In the genomic region with DNA sequence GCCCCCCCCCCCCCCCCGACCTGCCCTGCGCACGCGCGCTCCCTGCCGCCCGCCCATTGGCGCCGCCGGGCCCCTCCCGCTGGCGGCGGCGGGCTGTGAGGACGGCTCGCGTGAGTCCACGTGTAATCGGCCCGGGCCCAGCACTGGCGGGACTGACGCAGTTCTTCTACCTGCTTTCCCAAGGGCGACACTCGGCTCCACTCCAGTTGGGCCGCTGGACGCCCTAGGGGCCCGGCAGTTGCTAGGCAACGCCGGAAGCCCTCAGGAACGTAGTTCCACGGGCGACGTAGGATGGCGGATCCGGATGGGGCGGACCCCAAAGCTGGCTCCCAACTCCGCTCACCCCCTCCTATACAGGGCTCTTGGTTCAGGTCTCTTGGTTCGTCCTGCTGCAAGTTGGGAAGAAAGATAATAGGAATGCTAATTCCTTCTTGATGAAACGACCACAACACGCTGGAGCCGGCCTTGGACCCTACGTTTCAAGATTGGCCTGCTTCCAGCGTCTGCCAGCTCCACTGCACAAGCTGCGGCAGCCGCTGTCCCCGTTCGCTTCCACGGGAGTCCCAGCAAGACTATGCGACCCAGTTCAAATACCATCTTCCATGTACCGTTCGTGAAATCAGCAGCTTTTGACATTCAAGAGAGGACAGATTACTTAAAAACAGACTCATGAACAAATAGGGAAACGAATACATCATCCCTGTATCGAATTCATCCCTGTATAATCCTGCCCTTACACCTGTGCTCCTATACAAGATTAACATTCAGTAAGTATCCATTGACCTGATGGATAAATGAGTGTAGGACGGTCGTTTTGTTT, we compare ENCODE assay signal across 8 cellular contexts.
DNase-seq lines count a peak whose midpoint lies in the region; ATAC-seq lines count a peak whose summit lies in the region.

No MANE protein-coding gene starts in this region.

- peak overlapping the region; percentile 94 for H3K4me3 ChIP-seq in effector memory CD4-positive, alpha-beta T cell (ENCODE audit: insufficient read depth, low read depth, low read length, poor library complexity, severe bottlenecking)

- H3K27me3 ChIP-seq in effector memory CD4-positive, alpha-beta T cell (replicated peaks; ENCODE audit: control insufficient read depth, insufficient read depth, low read length, poor library complexity, severe bottlenecking): no peaks in the 10 kb centered on the region

- H3K36me3 Mint-ChIP-seq in memory B cell: no peaks in the 10 kb centered on the region

- H3K27ac ChIP-seq in effector memory CD4-positive, alpha-beta T cell (ENCODE audit: insufficient read depth, low read length, poor library complexity, severe bottlenecking): peak overlapping the region; percentile 94

- DNase-seq in CMK (ENCODE audit: low read depth): peak; percentile 82
- DNase-seq in HK-2 (ENCODE audit: unreplicated experiment): peak; percentile 87
- peak; percentile 96 for DNase-seq in NCI-H82 (lab: John Stamatoyannopoulos, UW)
- peak; percentile 93 for DNase-seq in activated CD8-positive, alpha-beta memory T cell treated with anti-CD3 and anti-CD28 coated beads for 24 hours
- peak; percentile 66 to 75 (median 74) for DNase-seq in effector memory CD4-positive, alpha-beta T cell
- DNase-seq in memory B cell (ENCODE audit: low spot score in 2 of 2): peak; percentile 72 to 83
- peak; percentile 55 for DNase-seq in stimulated activated CD8-positive, alpha-beta memory T cell treated with anti-CD3 and anti-CD28 coated beads, Interleukin-12 subunit alpha, Interleukin-12 subunit beta, amount 100 ng/mL, for 1 hour (ENCODE audit: low read depth)

- H3K4me3 Mint-ChIP-seq in memory B cell: peak overlapping the region; percentile 94

- peak overlapping the region; percentile 94 for H3K27ac Mint-ChIP-seq in memory B cell

- no peaks in the 10 kb centered on the region for H3K27me3 Mint-ChIP-seq in memory B cell

- H3K9me3 Mint-ChIP-seq in memory B cell: no peaks in the 10 kb centered on the region

- ATAC-seq in GM19463 (IDR thresholded peaks at IDR 0.05; ENCODE audit: unreplicated experiment) (peak; percentile 86), memory B cell (ENCODE audit: low read depth) (peak; percentile 85)

- H3K4me1 Mint-ChIP-seq in memory B cell: peaks cover 31% of the 10 kb centered on the region

- H3K4me1 ChIP-seq in effector memory CD4-positive, alpha-beta T cell (ENCODE audit: control insufficient read depth, insufficient read depth, low read length, poor library complexity, severe bottlenecking): peaks cover 7% of the 10 kb centered on the region

- H3K9me3 ChIP-seq in effector memory CD4-positive, alpha-beta T cell (ENCODE audit: control insufficient read depth, low read length): no peaks in the 10 kb centered on the region

- H3K36me3 ChIP-seq in effector memory CD4-positive, alpha-beta T cell (ENCODE audit: control insufficient read depth, insufficient read depth, low read length): no peaks in the 10 kb centered on the region

Comparison
In these comparisons a context has a peak if more than half of its experiments do, and no peak if none do; other contexts are left out.
1. Peak in every context shown above with its lines: DNase-seq, ATAC-seq, H3K4me3 ChIP-seq and H3K27ac ChIP-seq.